Comparison of ENCODE assay signal across 1 cellular context in genomic region chr4:173272987-173273386, GRCh38.
TF ChIP-seq lines count a peak whose summit lies in the region.

No MANE protein-coding gene starts in this region.

TF ChIP-seq in HEK293, 187 proteins besides CTCF, POLR2A, EP300 and RAD21 (continued from another document):
- TF ChIP-seq PRDM10 (tag by site-specific recombination; IDR thresholded peaks at IDR 0.05) (no peak), HIC1 (tag by site-specific recombination; IDR thresholded peaks at IDR 0.05) (0 out of 2 replicates have a peak, but pooled peaks have one; percentile 28), ZNF335 (tag by site-specific recombination; conservative IDR thresholded peaks at IDR 0.05) (no peak), GFI1B (tag by site-specific recombination; IDR thresholded peaks at IDR 0.05) (0 out of 2 replicates have a peak, but pooled peaks have one; percentile 60), PBX3 (CRISPR knock-in tag; IDR thresholded peaks at IDR 0.05) (no peak), PRDM1 (tag by site-specific recombination; IDR thresholded peaks at IDR 0.05) (no peak), ZNF544 (tag by site-specific recombination; IDR thresholded peaks at IDR 0.05) (no peak), ZNF184 (tag by site-specific recombination; IDR thresholded peaks at IDR 0.05) (peak; percentile 60; the same call in 1 of the 2 replicates), ZNF175 (tag by site-specific recombination; IDR thresholded peaks at IDR 0.05) (no peak), ZNF404 (tag by site-specific recombination; IDR thresholded peaks at IDR 0.05) (no peak), BCL11A (tag by site-specific recombination; IDR thresholded peaks at IDR 0.05; ENCODE audit: low read depth) (no peak), ZNF785 (tag by site-specific recombination; IDR thresholded peaks at IDR 0.05) (no peak), ZEB2 (tag by site-specific recombination; IDR thresholded peaks at IDR 0.05) (peak; percentile 17; the same call in 1 of the 2 replicates)
